10 cellular contexts compared by ENCODE assay signal in genomic region chr5:64207978-64208377, GRCh38. TPM values are rescaled to one million over a fixed set of nuclear protein-coding genes. Genes with fewer than 3 reads are reported as not detected.
A peak's percentile ranks its signal among the peaks of the same experiment; 100 is the strongest.
DNase-seq lines count a peak whose midpoint lies in the region; ATAC-seq, FAIRE-seq and TF ChIP-seq lines count a peak whose summit lies in the region.
"Had no signal": no experiment of that assay in that cellular context is flagged by ENCODE, and none has a peak within 500 bp of the region (broad histone marks: within the 10 kb centered on the region; RNA-seq: fewer than 3 reads in every experiment).

No MANE protein-coding gene starts in this region.

- intact Hi-C loops in ascending aorta (cut with DNase I), result loop anchor here (1.0 to 5.0 kb wide), 3 partner anchors 41 to 133 kb away; partner anchors contain the start of gene RNF180
- intact Hi-C loops in activated CD4-positive, alpha-beta T cell treated with anti-CD3 and anti-CD28 coated beads for 36 hours (cut with DNase I, micrococcal nuclease), result loop anchor here in 1 of 2 experiments (5.0 to 10.0 kb wide), 2 partner anchors 136 to 803 kb away; no protein-coding TSS in a partner anchor

- ATAC-seq in left lobe of liver, result peak; percentile 46
- ATAC-seq in activated CD4-positive, alpha-beta T cell treated with anti-CD3 and anti-CD28 coated beads for 36 hours, result no peak
- no peak for ATAC-seq in GM21717 (IDR thresholded peaks at IDR 0.05; ENCODE audit: unreplicated experiment)
- ATAC-seq: right cardiac atrium had no signal

- no peaks in the 10 kb centered on the region for H3K9me3 Mint-ChIP-seq in activated CD4-positive, alpha-beta T cell treated with anti-CD3 and anti-CD28 coated beads for 36 hours (ENCODE audit: low read depth)

- TF ChIP-seq CTCF in AG04450 (IDR thresholded peaks at IDR 0.05; ENCODE audit: low read depth, low read length) (peak; percentile 23; the same call in 1 of the 2 replicates), ascending aorta (IDR thresholded peaks at IDR 0.05) (peak in 2 of 3 experiments; percentile 21 to 50)

- H3K36me3 Mint-ChIP-seq in activated CD4-positive, alpha-beta T cell treated with anti-CD3 and anti-CD28 coated beads for 36 hours (ENCODE audit: low read depth), result no peaks in the 10 kb centered on the region

- POLR2A ChIA-PET in AG04450 (lab: Yijun Ruan, JAX), result no interaction called here
- POLR2A ChIA-PET in activated CD4-positive, alpha-beta T cell treated with anti-CD3 and anti-CD28 coated beads for 36 hours (lab: Charles Lee), result no interaction called here

- CTCF ChIA-PET in AG04450 (lab: Charles Lee), result interaction anchor here (1.3 to 3.1 kb wide), 2 partner anchors 21 to 60 kb away, joined by 3 to 20 read pairs; no protein-coding TSS in a partner anchor
- CTCF ChIA-PET in activated CD4-positive, alpha-beta T cell treated with anti-CD3 and anti-CD28 coated beads for 36 hours (lab: Charles Lee), result interaction anchor here (0.7 kb wide), 1 partner anchor 1292 kb away, joined by 3 read pairs; no protein-coding TSS in a partner anchor

- no peaks in the 10 kb centered on the region for H3K27me3 ChIP-seq in AG04450 (ENCODE audit: control insufficient read depth, insufficient read depth, low read length)
- H3K27me3 ChIP-seq in ascending aorta, result no peaks in the 10 kb centered on the region

- H3K27ac ChIP-seq in AG04450 (ENCODE audit: low read depth, low read length) (no peak overlapping the region), ascending aorta (no peak overlapping the region)

- DNase-seq in AG04450 (ENCODE audit: low read depth, low spot score), result no peak
- peak; percentile 24 for DNase-seq in KBM-7
- DNase-seq in ascending aorta (ENCODE audit: low spot score in 2 of 2), result no peak
- no peak for DNase-seq in left lobe of liver (ENCODE audit: low spot score)
- no peak for DNase-seq in H54 (ENCODE audit: insufficient read length, low spot score)
- no peak for DNase-seq in activated CD4-positive, alpha-beta T cell treated with anti-CD3 and anti-CD28 coated beads for 36 hours
- DNase-seq in activated CD8-positive, alpha-beta memory T cell treated with anti-CD3 and anti-CD28 coated beads, Interleukin-2, amount 50 U/mL, for 4 hours, result no peak
- DNase-seq: right cardiac atrium had no signal

- peaks cover 6% of the 10 kb centered on the region for H3K27me3 Mint-ChIP-seq in activated CD4-positive, alpha-beta T cell treated with anti-CD3 and anti-CD28 coated beads for 36 hours

- no peaks in the 10 kb centered on the region for H3K36me3 ChIP-seq in ascending aorta

- FAIRE-seq in H54 (lab: Jason Lieb, UNC), result no peak

- in situ Hi-C loops in KBM-7 (cut with MboI; ENCODE audit: low pct_unique_long_range_greater_than_20kb, low sequenced_read_pairs), result no loop called here

- TF ChIP-seq POLR2A in H54 (IDR thresholded peaks at IDR 0.05; ENCODE audit: low read depth, low read length), result no peak

- H3K4me3 Mint-ChIP-seq in activated CD4-positive, alpha-beta T cell treated with anti-CD3 and anti-CD28 coated beads for 36 hours, result no peak overlapping the region

- H3K4me3 ChIP-seq in AG04450 (ENCODE audit: low read depth, low read length), result no peak overlapping the region
- H3K4me3 ChIP-seq in ascending aorta, result no peak overlapping the region

- no peaks in the 10 kb centered on the region for H3K9me3 ChIP-seq in AG04450 (ENCODE audit: control insufficient read depth, insufficient read depth, low read length)
- no peaks in the 10 kb centered on the region for H3K9me3 ChIP-seq in ascending aorta

- no peaks in the 10 kb centered on the region for H3K4me1 ChIP-seq in ascending aorta

- H3K27ac Mint-ChIP-seq in activated CD4-positive, alpha-beta T cell treated with anti-CD3 and anti-CD28 coated beads for 36 hours, result no peak overlapping the region

- no peaks in the 10 kb centered on the region for H3K4me1 Mint-ChIP-seq in activated CD4-positive, alpha-beta T cell treated with anti-CD3 and anti-CD28 coated beads for 36 hours

RNA-seq across cellular contexts. Expression of gene RNF180, which starts 42.3 kb away (rescaled TPM):
- 0.02 and 0.11 TPM in 2 replicates for polyA plus RNA-seq in AG04450 (2011; rRNA removed)
- polyA minus RNA-seq in AG04450 (2011; rRNA and poly(A)+ RNA removed), result 0.13 TPM in 1 of 2 replicates, not detected in the other
- total RNA-seq in ascending aorta (7.9 TPM), left lobe of liver (4.4 TPM)
- under 1 TPM in 1 of 2 experiments, not detected in 1; 0.21 TPM for total RNA-seq in activated CD4-positive, alpha-beta T cell treated with anti-CD3 and anti-CD28 coated beads for 36 hours
- total RNA-seq: T-helper 1 cell treated with Interleukin-12 subunit alpha and Interleukin-12 subunit beta and Interleukin-4 antibody, amounts not matched to agents 30 ng/mL and 1 ng/mL, for 36 hours had no signal
